Comparison of ENCODE assay signal across 6 cellular contexts in genomic region chr17:64928701-64929100, GRCh38. TPM values are rescaled to one million over a fixed set of nuclear protein-coding genes. Genes with fewer than 3 reads are reported as not detected.
DNase-seq lines count a peak whose midpoint lies in the region; ATAC-seq, FAIRE-seq and TF ChIP-seq lines count a peak whose summit lies in the region.
"Not testable (repeated sequence)": the region's sequence is repeated elsewhere in the genome, so short reads cannot be mapped to it uniquely, and the experiment has no call there.

No MANE protein-coding gene starts in this region.

- not testable (repeated sequence) for H3K9me3 ChIP-seq in left lung

- not testable (repeated sequence) for TF ChIP-seq CTCF in bronchial epithelial cell (IDR thresholded peaks at IDR 0.05; ENCODE audit: insufficient read depth, low read length, severe bottlenecking); left lung (IDR thresholded peaks at IDR 0.05); nephron progenitor cell (IDR thresholded peaks at IDR 0.05)

- H3K27ac ChIP-seq in left lung, result not testable (repeated sequence)

- intact Hi-C loops in left lung (cut with DNase I), result not testable (repeated sequence)

- H3K9me3 Mint-ChIP-seq in nephron progenitor cell, result not testable (repeated sequence)

- H3K27me3 Mint-ChIP-seq in nephron progenitor cell (ENCODE audit: low read depth, poor library complexity), result not testable (repeated sequence)

- not testable (repeated sequence) for H3K36me3 Mint-ChIP-seq in nephron progenitor cell (ENCODE audit: low read depth)

- not testable (repeated sequence) for H3K4me1 ChIP-seq in left lung

- FAIRE-seq in bronchial epithelial cell (lab: Jason Lieb, UNC), result not testable (repeated sequence)

- H3K27me3 ChIP-seq in bronchial epithelial cell (ENCODE audit: control insufficient read depth, insufficient read depth, low read length); left lung: not testable (repeated sequence)

- not testable (repeated sequence) for H3K36me3 ChIP-seq in bronchial epithelial cell (ENCODE audit: control insufficient read depth, insufficient read depth, low read length); left lung

- H3K27ac Mint-ChIP-seq in nephron progenitor cell, result peak overlapping the region; percentile 31

- H3K4me1 Mint-ChIP-seq in nephron progenitor cell, result not testable (repeated sequence)

- DNase-seq in ELR (ENCODE audit: low read depth) (peak; percentile 18), M059J (ENCODE audit: low read depth) (peak; percentile 27), amniotic epithelial cell (ENCODE audit: low read depth) (peak; percentile 69), bronchial epithelial cell (ENCODE audit: low read depth) (peak; percentile 29)
- not testable (repeated sequence) for DNase-seq in left lung, nephron progenitor cell

- peak; percentile 28 for ATAC-seq in left lung

- not testable (repeated sequence) for H3K4me3 ChIP-seq in bronchial epithelial cell (ENCODE audit: low read depth, low read length); left lung

- H3K4me3 Mint-ChIP-seq in nephron progenitor cell, result not testable (repeated sequence)

RNA-seq across cellular contexts. Expression of gene LRRC37A3, which starts 9.4 kb away (rescaled TPM):
- total RNA-seq in M059J (2014; rRNA removed; shearing (Covaris generic)), result 7.1 and 12.7 TPM in 2 replicates
- 1.1 and 5.0 TPM in 2 replicates for total RNA-seq in bronchial epithelial cell
- 10 to 100 TPM in 1 of 2 donors, 1 to 10 TPM in 1; 9.8 to 14.1 TPM for total RNA-seq in left lung
